Comparison of ENCODE assay signal across 9 cellular contexts in the genomic region with DNA sequence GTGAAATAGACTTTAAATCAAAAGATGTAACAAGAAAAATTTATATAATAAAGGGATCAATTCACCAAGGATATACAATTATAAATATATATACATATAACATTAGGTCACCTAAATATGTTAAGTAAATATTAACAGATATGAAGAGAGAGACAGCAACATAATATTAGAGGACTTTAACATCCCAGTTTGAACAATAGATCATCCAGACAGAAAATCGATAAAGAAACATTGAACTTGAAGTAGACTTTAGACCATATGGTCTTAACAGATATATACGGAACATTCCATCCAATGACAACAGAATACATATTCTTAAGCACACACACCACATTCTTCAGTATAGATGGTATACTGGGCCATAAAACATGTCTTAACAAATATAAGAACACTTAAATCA.
"Had no signal": no experiment of that assay in that cellular context is flagged by ENCODE, and none has a peak within 500 bp of the region (broad histone marks: within the 10 kb centered on the region; RNA-seq: fewer than 3 reads in every experiment).

No MANE protein-coding gene starts in this region.

- H3K36me3 Mint-ChIP-seq: IgD-negative memory B cell had no signal

- H3K36me3 ChIP-seq: HAP-1 had no signal

- H2AFZ ChIP-seq: GM23248 had no signal

- H3K27ac Mint-ChIP-seq: IgD-negative memory B cell had no signal

- H3K4me3 ChIP-seq: GM23248, HAP-1 had no signal

- DNase-seq: GM23248, GOT3, H7, KBM-7 had no signal

- H3K27me3 Mint-ChIP-seq: IgD-negative memory B cell had no signal

- H3K9me3 ChIP-seq: HAP-1 had no signal

- ATAC-seq: HCT116 had no signal

- H3K27ac ChIP-seq: GM23248, KMS-11 had no signal

- H3K4me1 ChIP-seq: HAP-1 had no signal

- H3K4me2 ChIP-seq: KMS-11 had no signal

- H3K4me1 Mint-ChIP-seq: IgD-negative memory B cell had no signal

- H3K9ac ChIP-seq: GM23248, KMS-11 had no signal

- FAIRE-seq: HTR-8/SVneo had no signal

- H3K4me3 Mint-ChIP-seq: IgD-negative memory B cell had no signal
